In genomic region chrX:66544181-66544580, GRCh38 we compare ENCODE assay signal across 27 cellular contexts.
"Had no signal": no experiment of that assay in that cellular context is flagged by ENCODE, and none has a peak within 500 bp of the region (broad histone marks: within the 10 kb centered on the region; RNA-seq: fewer than 3 reads in every experiment).

No MANE protein-coding gene starts in this region.

- ATAC-seq: activated CD4-positive, alpha-beta T cell treated with anti-CD3 and anti-CD28 coated beads for 36 hours; activated CD4-positive, CD25-positive, alpha-beta regulatory T cell treated with anti-CD3 and anti-CD28 coated beads, Interleukin-2, amount 50 U/mL, for 24 hours; activated CD8-positive, alpha-beta T cell treated with anti-CD3 and anti-CD28 coated beads, Interleukin-2, amount 10 ng/mL, durations not matched to agents 7 days and 5 days; activated naive CD4-positive, alpha-beta T cell treated with anti-CD3 and anti-CD28 coated beads, Interleukin-2, amount 50 U/mL, for 72 hours; body of pancreas; PC-3; WTC11 had no signal

- DNase-seq: activated CD4-positive, alpha-beta T cell treated with anti-CD3 and anti-CD28 coated beads for 36 hours; activated CD4-positive, alpha-beta T cell treated with anti-CD3 and anti-CD28 coated beads, Interleukin-2, amount 10 ng/mL, durations not matched to agents 7 days and 5 days; activated CD4-positive, alpha-beta T cell treated with anti-CD3 and anti-CD28 coated beads, Interleukin-2, amount 50 U/mL, for 48 hours; activated CD8-positive, alpha-beta T cell treated with anti-CD3 and anti-CD28 coated beads, Interleukin-2, amount 10 ng/mL, durations not matched to agents 7 days and 5 days; activated gamma-delta T cell; activated naive CD4-positive, alpha-beta T cell treated with anti-CD3 and anti-CD28 coated beads for 36 hours; activated T-cell treated with anti-CD3 and anti-CD28 coated beads, Interleukin-2, amount 50 U/mL, for 24 hours; adrenal gland; body of pancreas; cerebellar nuclear complex; Kasumi-1; KG1; NCI-H1092; NCI-H1436 treated with DMSO at 0.1 percent for 48 hours; NCI-H1694 treated with DMSO at 0.1 percent for 48 hours; NCI-H2029; NCI-H345; NCI-H524 treated with DMSO at 0.1 percent for 48 hours; NK-92 treated with Interleukin-12 subunit alpha and Interleukin-12 subunit beta, amount 100 ng/mL, for 24 hours; PC-3; Peyer's patch; Right ventricle myocardium superior had no signal

- H3K9me3 ChIP-seq: adrenal gland, body of pancreas, breast epithelium, Peyer's patch had no signal

- H3K36me3 ChIP-seq: adrenal gland, breast epithelium, Peyer's patch had no signal

- H3K27me3 ChIP-seq: adrenal gland, body of pancreas, breast epithelium, Peyer's patch had no signal

- H3K4me1 ChIP-seq: adrenal gland, body of pancreas, breast epithelium, Peyer's patch had no signal

- H3K27ac ChIP-seq: adrenal gland, body of pancreas, breast epithelium, Peyer's patch, SK-N-MC had no signal

- H3K4me3 ChIP-seq: adrenal gland, body of pancreas, breast epithelium, Peyer's patch, SK-N-MC had no signal
